8 cellular contexts compared by ENCODE assay signal in the genomic region with DNA sequence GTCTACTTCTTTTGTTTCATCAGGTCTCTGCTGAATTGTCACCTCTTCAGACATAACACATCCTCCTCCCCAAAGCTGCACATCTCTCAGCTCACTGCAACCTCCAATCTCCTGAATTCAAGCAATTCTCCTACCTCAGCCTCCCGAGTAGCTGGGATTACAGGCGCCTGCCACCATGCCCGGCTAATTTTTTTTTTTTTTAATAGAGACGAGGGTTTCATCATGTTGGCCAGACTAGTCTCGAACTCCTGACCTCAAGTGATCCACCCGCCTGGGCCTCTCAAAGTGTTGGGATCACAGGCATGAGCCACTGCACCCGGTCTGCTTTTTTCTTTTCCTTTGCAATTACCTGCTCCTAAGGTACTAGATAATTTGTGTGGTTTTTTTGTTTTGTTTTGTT. TPM values are rescaled to one million over a fixed set of nuclear protein-coding genes. Genes with fewer than 3 reads are reported as not detected.
DNase-seq lines count a peak whose midpoint lies in the region; ATAC-seq, FAIRE-seq and TF ChIP-seq lines count a peak whose summit lies in the region.
"Not testable (repeated sequence)": the region's sequence is repeated elsewhere in the genome, so short reads cannot be mapped to it uniquely, and the experiment has no call there.

No MANE protein-coding gene starts in this region.

- not testable (repeated sequence) for TF ChIP-seq EP300 in HepG2 (IDR thresholded peaks at IDR 0.05; ENCODE audit: low read depth in 2 of 2, low read length in 2 of 2); HepG2 (CRISPR knock-in tag; IDR thresholded peaks at IDR 0.05; ENCODE audit: borderline replicate concordance); suprapubic skin (IDR thresholded peaks at IDR 0.05)

- not testable (repeated sequence) for H3F3A ChIP-seq in Loucy (ENCODE audit: low read depth)

- H3K27me3 Mint-ChIP-seq in CD4-positive, CD25-positive, alpha-beta regulatory T cell; astrocyte (ENCODE audit: low read depth, unreplicated experiment): not testable (repeated sequence)

- peak overlapping the region; percentile 93 to 99 (median 98) for H3K27ac Mint-ChIP-seq in CD4-positive, CD25-positive, alpha-beta regulatory T cell
- peak overlapping the region; percentile 100 for H3K27ac Mint-ChIP-seq in astrocyte (ENCODE audit: unreplicated experiment)

- ATAC-seq in CD4-positive, CD25-positive, alpha-beta regulatory T cell (ENCODE audit: low read depth in 2 of 2); HepG2: not testable (repeated sequence)

- WGBS in HepG2 (ENCODE audit: low lambda C conversion rate), result 2% methylated on average over 7 of the region's 7 CpGs
- WGBS in suprapubic skin, result 25% methylated on average over 7 of the region's 7 CpGs

- not testable (repeated sequence) for TF ChIP-seq RAD21 in HepG2 (CRISPR knock-in tag; IDR thresholded peaks at IDR 0.05)

- H3K4me1 ChIP-seq in CD4-positive, CD25-positive, alpha-beta regulatory T cell (ENCODE audit: control insufficient read depth, insufficient read depth, low read length, poor library complexity, severe bottlenecking); Loucy (ENCODE audit: insufficient read depth, low read length, poor library complexity, severe bottlenecking); astrocyte (ENCODE audit: insufficient read depth, low read length): not testable (repeated sequence)
- H3K4me1 ChIP-seq in HepG2 (ENCODE audit: insufficient read depth, low read length), result peaks cover 48% of the 10 kb centered on the region
- peaks cover 12% of the 10 kb centered on the region for H3K4me1 ChIP-seq in osteoblast (ENCODE audit: insufficient read depth, low read length)
- peaks cover 25% of the 10 kb centered on the region for H3K4me1 ChIP-seq in suprapubic skin

- H3K79me2 ChIP-seq in Loucy (ENCODE audit: insufficient read depth, low read length); astrocyte (ENCODE audit: insufficient read depth, low read length); HepG2 (ENCODE audit: insufficient read depth, low read length); osteoblast (ENCODE audit: insufficient read depth, low read length): not testable (repeated sequence)

- H3K4me1 Mint-ChIP-seq in CD4-positive, CD25-positive, alpha-beta regulatory T cell, result peaks cover 0 to 19% (median 5%) of the 10 kb centered on the region in 4 donors
- H3K4me1 Mint-ChIP-seq in astrocyte (ENCODE audit: low read depth, unreplicated experiment), result peaks cover 11% of the 10 kb centered on the region

- H3K9ac ChIP-seq in Loucy (ENCODE audit: low read depth, low read length, poor library complexity, severe bottlenecking) (peak overlapping the region; percentile 93), astrocyte (ENCODE audit: low read length) (peak overlapping the region; percentile 87), HepG2 (ENCODE audit: insufficient read depth, low read depth, low read length) (peak overlapping the region; percentile 82)

- in situ Hi-C loops in HepG2 (cut with HindIII; ENCODE audit: extremely low pct_ligation_motif_present, low pct_unique_long_range_greater_than_20kb), result not testable (repeated sequence)

- H3K27ac ChIP-seq in CD4-positive, CD25-positive, alpha-beta regulatory T cell (ENCODE audit: insufficient read depth, low read length, poor library complexity, severe bottlenecking); astrocyte (ENCODE audit: low read depth, low read length): not testable (repeated sequence)
- H3K27ac ChIP-seq in HepG2 (ENCODE audit: extremely low read length, insufficient read depth, low read length) (peak overlapping the region; percentile 93), osteoblast (ENCODE audit: low read depth, low read length) (peak overlapping the region; percentile 86), suprapubic skin (peak overlapping the region; percentile 95)

- peak overlapping the region; percentile 54 to 93 (median 90) for H3K4me3 Mint-ChIP-seq in CD4-positive, CD25-positive, alpha-beta regulatory T cell
- H3K4me3 Mint-ChIP-seq in astrocyte (ENCODE audit: unreplicated experiment), result peak overlapping the region; percentile 80

- POLR2A ChIA-PET in HepG2 (lab: Yijun Ruan, JAX), result interaction anchor here (0.7 to 4.7 kb wide), 10 partner anchors 7 to 201 kb away, joined by 3 to 60 read pairs (median 6); a partner anchor contains a TSS

- BruUV-seq in HepG2 (replicated peaks; lab: Mats Ljungman, UMichigan), result not testable (repeated sequence)

- H3K36me3 Mint-ChIP-seq in CD4-positive, CD25-positive, alpha-beta regulatory T cell; astrocyte (ENCODE audit: low read depth, unreplicated experiment): not testable (repeated sequence)

- CTCF ChIA-PET in HepG2 (lab: Yijun Ruan, JAX; ENCODE audit: low intra/inter-chr PET ratio, low total read pairs), result not testable (repeated sequence)

- not testable (repeated sequence) for H3K9me2 ChIP-seq in Loucy (replicated peaks; ENCODE audit: low read depth, low read length)

- not testable (repeated sequence) for H3K9me3 ChIP-seq in CD4-positive, CD25-positive, alpha-beta regulatory T cell (ENCODE audit: control insufficient read depth in 2 of 2, low read length in 2 of 2); Loucy (ENCODE audit: insufficient read depth, low read depth, low read length); astrocyte (ENCODE audit: insufficient read depth, low read depth, low read length); HepG2 (ENCODE audit: low read length); osteoblast (ENCODE audit: low read depth, low read length); suprapubic skin

- H3K27me3 ChIP-seq in CD4-positive, CD25-positive, alpha-beta regulatory T cell (ENCODE audit: control insufficient read depth, insufficient read depth, low read length); Loucy (ENCODE audit: insufficient read depth, low read length, poor library complexity, severe bottlenecking); astrocyte (ENCODE audit: insufficient read depth, low read length); HepG2 (ENCODE audit: control insufficient read depth in 1 of 2, insufficient read depth in 2 of 2, low read length in 2 of 2); osteoblast (ENCODE audit: insufficient read depth, low read length); suprapubic skin: not testable (repeated sequence)

- DNase-seq in CD4-positive, CD25-positive, alpha-beta regulatory T cell; astrocyte (ENCODE audit: low read depth); epithelial cell of proximal tubule (ENCODE audit: low read depth); HepG2 (ENCODE audit: low spot score); osteoblast (ENCODE audit: insufficient read length, low spot score, missing footprints); suprapubic skin (ENCODE audit: low spot score in 2 of 2): not testable (repeated sequence)

- H3K4me3 ChIP-seq in CD4-positive, CD25-positive, alpha-beta regulatory T cell (ENCODE audit: low read depth, low read length), result not testable (repeated sequence)
- peak overlapping the region; percentile 73 for H3K4me3 ChIP-seq in Loucy (ENCODE audit: low read length, poor library complexity, severe bottlenecking)
- peak overlapping the region; percentile 58 for H3K4me3 ChIP-seq in WI38 (ENCODE audit: low read depth, low read length)
- H3K4me3 ChIP-seq in astrocyte (ENCODE audit: insufficient read depth, low read depth, low read length), result peak overlapping the region; percentile 55
- peak overlapping the region; percentile 42 for H3K4me3 ChIP-seq in epithelial cell of proximal tubule (ENCODE audit: low read depth, low read length)
- H3K4me3 ChIP-seq in HepG2 (replicated peaks in 1 of 3; ENCODE audit: insufficient read depth in 1 of 3, low read depth in 2 of 3, low read length in 3 of 3), result peak overlapping the region; percentile 51 to 72 (median 71)
- peak overlapping the region; percentile 70 for H3K4me3 ChIP-seq in osteoblast (ENCODE audit: insufficient read depth, low read length)
- H3K4me3 ChIP-seq in suprapubic skin, result peak overlapping the region; percentile 53

- not testable (repeated sequence) for H2AFZ ChIP-seq in Loucy (ENCODE audit: low read length); astrocyte (ENCODE audit: low read depth, low read length); HepG2 (ENCODE audit: low read length)
- H2AFZ ChIP-seq in osteoblast (ENCODE audit: low read length), result peak overlapping the region; percentile 87

- not testable (repeated sequence) for TF ChIP-seq CTCF in Loucy (conservative IDR thresholded peaks at IDR 0.05; ENCODE audit: low read length); WI38 (IDR thresholded peaks at IDR 0.05; ENCODE audit: low read depth, low read length); astrocyte (IDR thresholded peaks at IDR 0.05; ENCODE audit: insufficient read depth, low read depth, low read length); epithelial cell of proximal tubule (conservative IDR thresholded peaks at IDR 0.05; ENCODE audit: low read depth, low read length); HepG2 (CRISPR knock-in tag; IDR thresholded peaks at IDR 0.05); osteoblast (IDR thresholded peaks at IDR 0.05; ENCODE audit: extremely low read depth, low read depth, low read length); suprapubic skin (IDR thresholded peaks at IDR 0.05)

- H3K4me2 ChIP-seq in Loucy (ENCODE audit: low read depth, low read length, poor library complexity, severe bottlenecking), result peak overlapping the region; percentile 84
- H3K4me2 ChIP-seq in astrocyte (ENCODE audit: low read length), result peak overlapping the region; percentile 81
- H3K4me2 ChIP-seq in HepG2 (ENCODE audit: low read depth, low read length), result peak overlapping the region; percentile 83
- peak overlapping the region; percentile 86 for H3K4me2 ChIP-seq in osteoblast (ENCODE audit: insufficient read depth, low read length)

- H3K9me3 Mint-ChIP-seq in CD4-positive, CD25-positive, alpha-beta regulatory T cell; astrocyte (ENCODE audit: unreplicated experiment): not testable (repeated sequence)

- TF ChIP-seq POLR2A in HepG2 (IDR thresholded peaks at IDR 0.05; ENCODE audit: insufficient read depth in 1 of 2, low read depth in 2 of 2, low read length in 2 of 2); suprapubic skin (IDR thresholded peaks at IDR 0.05): not testable (repeated sequence)

- intact Hi-C loops in HepG2 (cut with micrococcal nuclease; ENCODE audit: unreplicated experiment), result loop anchor here (1.0 kb wide), 1 partner anchor 11 kb away; no protein-coding TSS in a partner anchor

- not testable (repeated sequence) for H4K20me1 ChIP-seq in Loucy (ENCODE audit: insufficient read depth, low read length, poor library complexity, severe bottlenecking); astrocyte (ENCODE audit: insufficient read depth, low read length); HepG2 (ENCODE audit: insufficient read depth, low read length); osteoblast (ENCODE audit: insufficient read depth, low read length)

- FAIRE-seq in astrocyte (lab: Jason Lieb, UNC); HepG2 (lab: Jason Lieb, UNC): not testable (repeated sequence)

- H3K36me3 ChIP-seq in CD4-positive, CD25-positive, alpha-beta regulatory T cell (ENCODE audit: control insufficient read depth, insufficient read depth, low read length); Loucy (ENCODE audit: insufficient read depth, low read length); astrocyte (ENCODE audit: insufficient read depth, low read length); HepG2 (replicated peaks in 1 of 2; ENCODE audit: control insufficient read depth in 1 of 2, insufficient read depth in 2 of 2, low read length in 2 of 2); osteoblast (ENCODE audit: insufficient read depth, low read length); suprapubic skin: not testable (repeated sequence)

RNA-seq across cellular contexts. Expression of a gene that starts 7.0 kb away (rescaled TPM):
- total RNA-seq in CD4-positive, CD25-positive, alpha-beta regulatory T cell, result 17.0 TPM
- polyA plus RNA-seq in CD4-positive, CD25-positive, alpha-beta regulatory T cell, result 1 to 10 TPM; 5.5 to 8.5 (median 5.9) TPM
- 21.6 and 22.9 TPM in 2 replicates for total RNA-seq in astrocyte
- total RNA-seq in epithelial cell of proximal tubule, result 14.2 and 14.5 TPM in 2 replicates
- 4.3 and 4.7 TPM in 2 replicates for total RNA-seq in HepG2 (2016; rRNA removed; fragmentation: Illumina TruSeq; extraction: Trizol)
- total RNA-seq in HepG2 (2016; cell fraction: cytosol; rRNA removed; fragmentation: Illumina TruSeq; extraction: Trizol; ENCODE audit: low read depth), result 1.8 and 2.1 TPM in 2 replicates
- total RNA-seq in HepG2 (2016; cell fraction: insoluble cytoplasmic fraction; rRNA removed; fragmentation: Illumina TruSeq; extraction: Trizol), result 3.9 and 5.6 TPM in 2 replicates
- 3.0 and 3.6 TPM in 2 replicates for total RNA-seq in HepG2 (2016; cell fraction: membrane; rRNA removed; fragmentation: Illumina TruSeq; extraction: Trizol)
- total RNA-seq in HepG2 (2016; cell fraction: nucleus; rRNA removed; fragmentation: Illumina TruSeq; extraction: Trizol), result 1.7 and 1.9 TPM in 2 replicates
- polyA plus RNA-seq in HepG2 (2011; rRNA removed), result 4.5 and 5.0 TPM in 2 replicates
- 5.0 and 7.0 TPM in 2 replicates for polyA plus RNA-seq in HepG2 (2011; cell fraction: cytosol; rRNA removed)
- 4.0 and 4.5 TPM in 2 replicates for polyA plus RNA-seq in HepG2 (2011; cell fraction: nucleus; rRNA removed)
- 1.4 and 1.9 TPM in 2 replicates for polyA plus RNA-seq in HepG2 (2012)
- 0.94 and 1.1 TPM in 2 replicates for polyA plus RNA-seq in HepG2 (2016; cell fraction: cytosol; fragmentation: Illumina TruSeq; extraction: Trizol; ENCODE audit: low read depth)
- 3.6 and 4.1 TPM in 2 replicates for polyA plus RNA-seq in HepG2 (2016; cell fraction: insoluble cytoplasmic fraction; fragmentation: Illumina TruSeq; extraction: Trizol; ENCODE audit: low read depth)
- 1.5 and 1.7 TPM in 2 replicates for polyA plus RNA-seq in HepG2 (2016; cell fraction: membrane; fragmentation: Illumina TruSeq; extraction: Trizol; ENCODE audit: low read depth)
- 2.5 and 2.7 TPM in 2 replicates for polyA plus RNA-seq in HepG2 (2016; cell fraction: nucleus; fragmentation: Illumina TruSeq; extraction: Trizol; ENCODE audit: insufficient read depth, low read depth)
- 2.7 and 5.6 TPM in 2 replicates for polyA minus RNA-seq in HepG2 (2011; rRNA and poly(A)+ RNA removed; ENCODE audit: low replicate concordance)
- 1.1 and 1.2 TPM in 2 replicates for polyA minus RNA-seq in HepG2 (2011; cell fraction: cytosol; rRNA and poly(A)+ RNA removed)
- polyA minus RNA-seq in HepG2 (2011; cell fraction: nucleus; rRNA and poly(A)+ RNA removed), result 1.7 and 2.0 TPM in 2 replicates
- total RNA-seq in osteoblast, result 15.2 and 15.3 TPM in 2 replicates
- total RNA-seq in suprapubic skin, result 10 to 100 TPM in 3 of 4 donors, 1 to 10 TPM in 1; 8.5 to 33.9 (median 20.6) TPM

RNA-seq across cellular contexts. Expression of a gene that starts 11.4 kb away (rescaled TPM):
- total RNA-seq in CD4-positive, CD25-positive, alpha-beta regulatory T cell, result 19.5 TPM
- polyA plus RNA-seq in CD4-positive, CD25-positive, alpha-beta regulatory T cell, result 1 to 10 TPM; 3.1 to 7.6 (median 6.3) TPM
- total RNA-seq in astrocyte (49.7 and 58.5 TPM in 2 replicates), epithelial cell of proximal tubule (11.3 and 18.1 TPM in 2 replicates), HepG2 (2016; rRNA removed; fragmentation: Illumina TruSeq; extraction: Trizol) (16.9 and 17.8 TPM in 2 replicates), osteoblast (21.2 and 23.5 TPM in 2 replicates), suprapubic skin (10 to 100 TPM; 16.4 to 29.8 (median 19.1) TPM)
- 14.6 and 17.8 TPM in 2 replicates for total RNA-seq in HepG2 (2016; cell fraction: cytosol; rRNA removed; fragmentation: Illumina TruSeq; extraction: Trizol; ENCODE audit: low read depth)
- 14.8 and 17.5 TPM in 2 replicates for total RNA-seq in HepG2 (2016; cell fraction: insoluble cytoplasmic fraction; rRNA removed; fragmentation: Illumina TruSeq; extraction: Trizol)
- 22.0 and 25.4 TPM in 2 replicates for total RNA-seq in HepG2 (2016; cell fraction: membrane; rRNA removed; fragmentation: Illumina TruSeq; extraction: Trizol)
- 6.8 and 9.0 TPM in 2 replicates for total RNA-seq in HepG2 (2016; cell fraction: nucleus; rRNA removed; fragmentation: Illumina TruSeq; extraction: Trizol)
- 9.5 and 9.6 TPM in 2 replicates for polyA plus RNA-seq in HepG2 (2011; rRNA removed)
- polyA plus RNA-seq in HepG2 (2011; cell fraction: cytosol; rRNA removed), result 6.9 and 7.9 TPM in 2 replicates
- polyA plus RNA-seq in HepG2 (2011; cell fraction: nucleus; rRNA removed), result 5.9 and 6.5 TPM in 2 replicates
- polyA plus RNA-seq in HepG2 (2012), result 6.5 and 7.5 TPM in 2 replicates
- 3.8 and 4.4 TPM in 2 replicates for polyA plus RNA-seq in HepG2 (2016; cell fraction: cytosol; fragmentation: Illumina TruSeq; extraction: Trizol; ENCODE audit: low read depth)
- 10.8 and 15.2 TPM in 2 replicates for polyA plus RNA-seq in HepG2 (2016; cell fraction: insoluble cytoplasmic fraction; fragmentation: Illumina TruSeq; extraction: Trizol; ENCODE audit: low read depth)
- polyA plus RNA-seq in HepG2 (2016; cell fraction: membrane; fragmentation: Illumina TruSeq; extraction: Trizol; ENCODE audit: low read depth), result 7.3 and 9.1 TPM in 2 replicates
- polyA plus RNA-seq in HepG2 (2016; cell fraction: nucleus; fragmentation: Illumina TruSeq; extraction: Trizol; ENCODE audit: insufficient read depth, low read depth), result 13.4 and 16.1 TPM in 2 replicates
- 19.2 and 19.5 TPM in 2 replicates for polyA minus RNA-seq in HepG2 (2011; rRNA and poly(A)+ RNA removed; ENCODE audit: low replicate concordance)
- 10.9 and 15.7 TPM in 2 replicates for polyA minus RNA-seq in HepG2 (2011; cell fraction: cytosol; rRNA and poly(A)+ RNA removed)
- polyA minus RNA-seq in HepG2 (2011; cell fraction: nucleus; rRNA and poly(A)+ RNA removed), result 5.1 and 5.8 TPM in 2 replicates

RNA-seq across cellular contexts. Expression of a gene that starts 19.6 kb away (rescaled TPM):
- total RNA-seq in CD4-positive, CD25-positive, alpha-beta regulatory T cell, result 1.3 TPM
- under 1 TPM in 3 of 4 donors, not detected in 1; 0.08 to 0.55 (median 0.22) TPM for polyA plus RNA-seq in CD4-positive, CD25-positive, alpha-beta regulatory T cell
- 1.5 and 2.6 TPM in 2 replicates for total RNA-seq in astrocyte
- 0.80 and 1.3 TPM in 2 replicates for total RNA-seq in epithelial cell of proximal tubule
- total RNA-seq in HepG2 (2016; rRNA removed; fragmentation: Illumina TruSeq; extraction: Trizol), result 0.46 and 0.66 TPM in 2 replicates
- not detected in 2 replicates for total RNA-seq in HepG2 (2016; cell fraction: cytosol; rRNA removed; fragmentation: Illumina TruSeq; extraction: Trizol; ENCODE audit: low read depth)
- total RNA-seq in HepG2 (2016; cell fraction: insoluble cytoplasmic fraction; rRNA removed; fragmentation: Illumina TruSeq; extraction: Trizol), result 0.39 and 0.78 TPM in 2 replicates
- 0.03 and 0.12 TPM in 2 replicates for total RNA-seq in HepG2 (2016; cell fraction: membrane; rRNA removed; fragmentation: Illumina TruSeq; extraction: Trizol)
- total RNA-seq in HepG2 (2016; cell fraction: nucleus; rRNA removed; fragmentation: Illumina TruSeq; extraction: Trizol), result 0.38 and 0.40 TPM in 2 replicates
- polyA plus RNA-seq in HepG2 (2011; rRNA removed), result 0.66 and 0.99 TPM in 2 replicates
- polyA plus RNA-seq in HepG2 (2011; cell fraction: cytosol; rRNA removed), result 0.79 and 0.94 TPM in 2 replicates
- polyA plus RNA-seq in HepG2 (2011; cell fraction: nucleus; rRNA removed), result 0.76 and 0.99 TPM in 2 replicates
- polyA plus RNA-seq in HepG2 (2012), result 0.85 and 1.1 TPM in 2 replicates
- not detected in 2 replicates for polyA plus RNA-seq in HepG2 (2016; cell fraction: cytosol; fragmentation: Illumina TruSeq; extraction: Trizol; ENCODE audit: low read depth)
- 0.25 and 0.53 TPM in 2 replicates for polyA plus RNA-seq in HepG2 (2016; cell fraction: insoluble cytoplasmic fraction; fragmentation: Illumina TruSeq; extraction: Trizol; ENCODE audit: low read depth)
- polyA plus RNA-seq in HepG2 (2016; cell fraction: membrane; fragmentation: Illumina TruSeq; extraction: Trizol; ENCODE audit: low read depth), result 0.03 and 0.06 TPM in 2 replicates
- polyA plus RNA-seq in HepG2 (2016; cell fraction: nucleus; fragmentation: Illumina TruSeq; extraction: Trizol; ENCODE audit: insufficient read depth, low read depth), result 1.1 TPM in 2 replicates
- polyA minus RNA-seq in HepG2 (2011; rRNA and poly(A)+ RNA removed; ENCODE audit: low replicate concordance), result 0.51 and 1.1 TPM in 2 replicates
- polyA minus RNA-seq in HepG2 (2011; cell fraction: cytosol; rRNA and poly(A)+ RNA removed), result 0.53 and 0.89 TPM in 2 replicates
- polyA minus RNA-seq in HepG2 (2011; cell fraction: nucleus; rRNA and poly(A)+ RNA removed), result 0.52 and 0.62 TPM in 2 replicates
- 2.7 and 3.3 TPM in 2 replicates for total RNA-seq in osteoblast
- total RNA-seq in suprapubic skin, result 1 to 10 TPM; 4.1 to 7.3 (median 4.8) TPM

RNA-seq across cellular contexts. Expression of a gene that starts 32.8 kb away (rescaled TPM):
- total RNA-seq in CD4-positive, CD25-positive, alpha-beta regulatory T cell, result 6.2 TPM
- polyA plus RNA-seq in CD4-positive, CD25-positive, alpha-beta regulatory T cell, result 10 to 100 TPM; 19.1 to 48.6 (median 24.1) TPM
- total RNA-seq in astrocyte (27.1 and 32.7 TPM in 2 replicates), epithelial cell of proximal tubule (29.0 and 34.0 TPM in 2 replicates), HepG2 (2016; rRNA removed; fragmentation: Illumina TruSeq; extraction: Trizol) (25.9 and 32.7 TPM in 2 replicates), osteoblast (75.7 and 82.2 TPM in 2 replicates), suprapubic skin (100 to 1,000 TPM; 117 to 172 (median 142) TPM)
- 8.2 and 10.9 TPM in 2 replicates for total RNA-seq in HepG2 (2016; cell fraction: cytosol; rRNA removed; fragmentation: Illumina TruSeq; extraction: Trizol; ENCODE audit: low read depth)
- total RNA-seq in HepG2 (2016; cell fraction: insoluble cytoplasmic fraction; rRNA removed; fragmentation: Illumina TruSeq; extraction: Trizol), result 28.3 and 39.1 TPM in 2 replicates
- 7.6 and 7.9 TPM in 2 replicates for total RNA-seq in HepG2 (2016; cell fraction: membrane; rRNA removed; fragmentation: Illumina TruSeq; extraction: Trizol)
- total RNA-seq in HepG2 (2016; cell fraction: nucleus; rRNA removed; fragmentation: Illumina TruSeq; extraction: Trizol), result 9.9 and 11.1 TPM in 2 replicates
- 51.4 and 75.9 TPM in 2 replicates for polyA plus RNA-seq in HepG2 (2011; rRNA removed)
- polyA plus RNA-seq in HepG2 (2011; cell fraction: cytosol; rRNA removed), result 66.0 and 107 TPM in 2 replicates
- 44.9 and 46.6 TPM in 2 replicates for polyA plus RNA-seq in HepG2 (2011; cell fraction: nucleus; rRNA removed)
- 39.5 and 39.8 TPM in 2 replicates for polyA plus RNA-seq in HepG2 (2012)
- polyA plus RNA-seq in HepG2 (2016; cell fraction: cytosol; fragmentation: Illumina TruSeq; extraction: Trizol; ENCODE audit: low read depth), result 10.5 and 11.4 TPM in 2 replicates
- polyA plus RNA-seq in HepG2 (2016; cell fraction: insoluble cytoplasmic fraction; fragmentation: Illumina TruSeq; extraction: Trizol; ENCODE audit: low read depth), result 31.5 and 40.3 TPM in 2 replicates
- polyA plus RNA-seq in HepG2 (2016; cell fraction: membrane; fragmentation: Illumina TruSeq; extraction: Trizol; ENCODE audit: low read depth), result 6.6 and 8.8 TPM in 2 replicates
- 18.0 and 18.8 TPM in 2 replicates for polyA plus RNA-seq in HepG2 (2016; cell fraction: nucleus; fragmentation: Illumina TruSeq; extraction: Trizol; ENCODE audit: insufficient read depth, low read depth)
- polyA minus RNA-seq in HepG2 (2011; rRNA and poly(A)+ RNA removed; ENCODE audit: low replicate concordance), result 42.8 and 149 TPM in 2 replicates
- polyA minus RNA-seq in HepG2 (2011; cell fraction: cytosol; rRNA and poly(A)+ RNA removed), result 28.8 and 32.2 TPM in 2 replicates
- 6.0 and 10.4 TPM in 2 replicates for polyA minus RNA-seq in HepG2 (2011; cell fraction: nucleus; rRNA and poly(A)+ RNA removed)

RNA-seq across cellular contexts. Expression of a gene that starts 34.0 kb away (rescaled TPM):
- not detected for total RNA-seq in CD4-positive, CD25-positive, alpha-beta regulatory T cell
- polyA plus RNA-seq in CD4-positive, CD25-positive, alpha-beta regulatory T cell, result not detected
- 0.41 and 0.53 TPM in 2 replicates for total RNA-seq in astrocyte
- total RNA-seq in epithelial cell of proximal tubule, result 0.14 and 0.17 TPM in 2 replicates
- 0.11 TPM in 1 of 2 replicates, not detected in the other for total RNA-seq in HepG2 (2016; rRNA removed; fragmentation: Illumina TruSeq; extraction: Trizol)
- not detected in 2 replicates for total RNA-seq in HepG2 (2016; cell fraction: cytosol; rRNA removed; fragmentation: Illumina TruSeq; extraction: Trizol; ENCODE audit: low read depth)
- total RNA-seq in HepG2 (2016; cell fraction: insoluble cytoplasmic fraction; rRNA removed; fragmentation: Illumina TruSeq; extraction: Trizol), result not detected in 2 replicates
- not detected in 2 replicates for total RNA-seq in HepG2 (2016; cell fraction: membrane; rRNA removed; fragmentation: Illumina TruSeq; extraction: Trizol)
- total RNA-seq in HepG2 (2016; cell fraction: nucleus; rRNA removed; fragmentation: Illumina TruSeq; extraction: Trizol), result not detected in 2 replicates
- polyA plus RNA-seq in HepG2 (2011; rRNA removed), result 0.08 and 0.11 TPM in 2 replicates
- 0.04 and 0.11 TPM in 2 replicates for polyA plus RNA-seq in HepG2 (2011; cell fraction: cytosol; rRNA removed)
- 0.26 and 0.29 TPM in 2 replicates for polyA plus RNA-seq in HepG2 (2011; cell fraction: nucleus; rRNA removed)
- polyA plus RNA-seq in HepG2 (2012), result 0.11 TPM in 2 replicates
- not detected in 2 replicates for polyA plus RNA-seq in HepG2 (2016; cell fraction: cytosol; fragmentation: Illumina TruSeq; extraction: Trizol; ENCODE audit: low read depth)
- polyA plus RNA-seq in HepG2 (2016; cell fraction: insoluble cytoplasmic fraction; fragmentation: Illumina TruSeq; extraction: Trizol; ENCODE audit: low read depth), result not detected in 2 replicates
- not detected in 2 replicates for polyA plus RNA-seq in HepG2 (2016; cell fraction: membrane; fragmentation: Illumina TruSeq; extraction: Trizol; ENCODE audit: low read depth)
- not detected in 2 replicates for polyA plus RNA-seq in HepG2 (2016; cell fraction: nucleus; fragmentation: Illumina TruSeq; extraction: Trizol; ENCODE audit: insufficient read depth, low read depth)
- polyA minus RNA-seq in HepG2 (2011; rRNA and poly(A)+ RNA removed; ENCODE audit: low replicate concordance), result 0.30 and 1.5 TPM in 2 replicates
- not detected in 2 replicates for polyA minus RNA-seq in HepG2 (2011; cell fraction: cytosol; rRNA and poly(A)+ RNA removed)
- polyA minus RNA-seq in HepG2 (2011; cell fraction: nucleus; rRNA and poly(A)+ RNA removed), result not detected in 2 replicates
- 0.72 and 1.2 TPM in 2 replicates for total RNA-seq in osteoblast
- total RNA-seq in suprapubic skin, result 1 to 10 TPM in 1 of 4 donors, under 1 TPM in 3; 0.30 to 1.2 (median 0.71) TPM
